15 cellular contexts compared by ENCODE assay signal in genomic region chr10:33117816-33118215, GRCh38.
DNase-seq lines count a peak whose midpoint lies in the region; ATAC-seq and TF ChIP-seq lines count a peak whose summit lies in the region.
"Had no signal": no experiment of that assay in that cellular context is flagged by ENCODE, and none has a peak within 500 bp of the region (broad histone marks: within the 10 kb centered on the region; RNA-seq: fewer than 3 reads in every experiment).

No MANE protein-coding gene starts in this region.

- H3K4me3 ChIP-seq in esophagus muscularis mucosa, result no peak overlapping the region
- H3K4me3 ChIP-seq: body of pancreas, K562 had no signal

- intact Hi-C loops in activated T-helper 1 cell treated with anti-CD3 and anti-CD28 coated beads, Interleukin-12 subunit alpha, Interleukin-12 subunit beta, Interleukin-2, Interleukin-4 antibody, amounts not matched to agents 30 ng/mL and 10 ng/mL and 1 ng/mL, durations not matched to agents 14 hours and 24 hours and 36 hours (cut with micrococcal nuclease), result no loop called here
- intact Hi-C loops in natural killer cell (cut with micrococcal nuclease) (loop anchor here (2.0 to 10.0 kb wide), 2 partner anchors 21 to 163 kb away; partner anchors contain the start of gene ITGB1), esophagus muscularis mucosa (cut with DNase I) (no loop called here)

- peaks cover 11 to 37% (median 31%) of the 10 kb centered on the region in 4 donors for H3K4me1 ChIP-seq in esophagus muscularis mucosa

- no peak overlapping the region for H3K27ac Mint-ChIP-seq in activated T-helper 1 cell treated with anti-CD3 and anti-CD28 coated beads, Interleukin-12 subunit alpha, Interleukin-12 subunit beta, Interleukin-2, Interleukin-4 antibody, amounts not matched to agents 30 ng/mL and 10 ng/mL and 1 ng/mL, durations not matched to agents 14 hours and 24 hours and 36 hours
- H3K27ac Mint-ChIP-seq in IgD-negative memory B cell (peak overlapping the region; percentile 84 to 92 (median 90)), natural killer cell (peak overlapping the region; percentile 91 to 93)

- 98% methylated on average over 6 of the region's 6 CpGs for WGBS in esophagus muscularis mucosa

- H3K36me3 Mint-ChIP-seq in activated T-helper 1 cell treated with anti-CD3 and anti-CD28 coated beads, Interleukin-12 subunit alpha, Interleukin-12 subunit beta, Interleukin-2, Interleukin-4 antibody, amounts not matched to agents 30 ng/mL and 10 ng/mL and 1 ng/mL, durations not matched to agents 14 hours and 24 hours and 36 hours (ENCODE audit: low read depth), result no peaks in the 10 kb centered on the region
- H3K36me3 Mint-ChIP-seq in IgD-negative memory B cell (no peaks in the 10 kb centered on the region), natural killer cell (no peaks in the 10 kb centered on the region)

- DNase-seq in activated T-helper 1 cell treated with Interleukin-2 at 50 U/mL for 16 hours (ENCODE audit: low read depth), result peak; percentile 44
- no peak for DNase-seq in activated T-helper 1 cell treated with anti-CD3 and anti-CD28 coated beads, Interleukin-12 subunit alpha, Interleukin-12 subunit beta, Interleukin-2, Interleukin-4 antibody, amounts not matched to agents 30 ng/mL and 10 ng/mL and 1 ng/mL, durations not matched to agents 14 hours and 24 hours and 36 hours (ENCODE audit: low spot score)
- peak; percentile 85 for DNase-seq in activated effector memory CD4-positive, alpha-beta T cell treated with anti-CD3 and anti-CD28 coated beads, Interleukin-2, amount 50 U/mL, for 16 hours
- DNase-seq in natural killer cell, result peak; percentile 37
- no peak for DNase-seq in esophagus muscularis mucosa (ENCODE audit: extremely low spot score)
- no peak for DNase-seq in NCI-H524 treated with DMSO at 0.1 percent for 48 hours (lab: John Stamatoyannopoulos, UW)
- DNase-seq: body of pancreas, H9, mammary epithelial cell, NCI-H1092, occipital lobe, substantia nigra had no signal

- H3K27me3 ChIP-seq in esophagus muscularis mucosa, result no peaks in the 10 kb centered on the region
- H3K27me3 ChIP-seq: body of pancreas had no signal

- H3K9me3 ChIP-seq in esophagus muscularis mucosa, result no peaks in the 10 kb centered on the region
- H3K9me3 ChIP-seq: body of pancreas had no signal

- TF ChIP-seq CTCF in natural killer cell (IDR thresholded peaks at IDR 0.05), result no peak
- TF ChIP-seq CTCF in esophagus muscularis mucosa (IDR thresholded peaks at IDR 0.05), result no peak

- no peak overlapping the region for H3K27ac ChIP-seq in esophagus muscularis mucosa (replicated peaks in 1 of 4)
- H3K27ac ChIP-seq: body of pancreas had no signal

- ATAC-seq in natural killer cell (peak; percentile 75 to 88 (median 85)), GM18861 (IDR thresholded peaks at IDR 0.05; ENCODE audit: unreplicated experiment) (no peak)
- ATAC-seq: body of pancreas, K562 had no signal

- no peaks in the 10 kb centered on the region for H3K36me3 ChIP-seq in esophagus muscularis mucosa

- H3K9me3 Mint-ChIP-seq in activated T-helper 1 cell treated with anti-CD3 and anti-CD28 coated beads, Interleukin-12 subunit alpha, Interleukin-12 subunit beta, Interleukin-2, Interleukin-4 antibody, amounts not matched to agents 30 ng/mL and 10 ng/mL and 1 ng/mL, durations not matched to agents 14 hours and 24 hours and 36 hours, result no peaks in the 10 kb centered on the region
- H3K9me3 Mint-ChIP-seq in IgD-negative memory B cell (peaks cover 0 to 3% (median 0%) of the 10 kb centered on the region in 3 donors), natural killer cell (no peaks in the 10 kb centered on the region)
- H3K9me3 Mint-ChIP-seq: H9 had no signal

- TF ChIP-seq POLR2A in esophagus muscularis mucosa (IDR thresholded peaks at IDR 0.05; ENCODE audit: low read depth), result no peak

- no peak overlapping the region for H3K4me3 Mint-ChIP-seq in activated T-helper 1 cell treated with anti-CD3 and anti-CD28 coated beads, Interleukin-12 subunit alpha, Interleukin-12 subunit beta, Interleukin-2, Interleukin-4 antibody, amounts not matched to agents 30 ng/mL and 10 ng/mL and 1 ng/mL, durations not matched to agents 14 hours and 24 hours and 36 hours
- H3K4me3 Mint-ChIP-seq in IgD-negative memory B cell (peak overlapping the region; percentile 34 to 65 (median 50)), natural killer cell (peak overlapping the region; percentile 78)
- H3K4me3 Mint-ChIP-seq: H9 had no signal

- no peaks in the 10 kb centered on the region for H3K27me3 Mint-ChIP-seq in activated T-helper 1 cell treated with anti-CD3 and anti-CD28 coated beads, Interleukin-12 subunit alpha, Interleukin-12 subunit beta, Interleukin-2, Interleukin-4 antibody, amounts not matched to agents 30 ng/mL and 10 ng/mL and 1 ng/mL, durations not matched to agents 14 hours and 24 hours and 36 hours (ENCODE audit: insufficient read depth)
- H3K27me3 Mint-ChIP-seq in IgD-negative memory B cell (no peaks in the 10 kb centered on the region), natural killer cell (ENCODE audit: low read depth in 2 of 2) (no peaks in the 10 kb centered on the region)

- TF ChIP-seq EP300 in esophagus muscularis mucosa (IDR thresholded peaks at IDR 0.05), result no peak

- peaks cover 54% of the 10 kb centered on the region for H3K4me1 Mint-ChIP-seq in activated T-helper 1 cell treated with anti-CD3 and anti-CD28 coated beads, Interleukin-12 subunit alpha, Interleukin-12 subunit beta, Interleukin-2, Interleukin-4 antibody, amounts not matched to agents 30 ng/mL and 10 ng/mL and 1 ng/mL, durations not matched to agents 14 hours and 24 hours and 36 hours (ENCODE audit: low read depth)
- H3K4me1 Mint-ChIP-seq in IgD-negative memory B cell, result peaks cover 52 to 82% (median 76%) of the 10 kb centered on the region in 3 donors
- H3K4me1 Mint-ChIP-seq in natural killer cell, result peaks cover 83 to 84% of the 10 kb centered on the region in 2 donors

Comparison
In these comparisons a context has a peak if more than half of its experiments do, and no peak if none do; other contexts are left out.
1. DNase-seq: peak in activated T-helper 1 cell treated with Interleukin-2 at 50 U/mL for 16 hours (single experiment), activated effector memory CD4-positive, alpha-beta T cell treated with anti-CD3 and anti-CD28 coated beads, Interleukin-2, amount 50 U/mL, for 16 hours (single experiment) and natural killer cell (single experiment); none in activated T-helper 1 cell treated with anti-CD3 and anti-CD28 coated beads, Interleukin-12 subunit alpha, Interleukin-12 subunit beta, Interleukin-2, Interleukin-4 antibody, amounts not matched to agents 30 ng/mL and 10 ng/mL and 1 ng/mL, durations not matched to agents 14 hours and 24 hours and 36 hours (single experiment), esophagus muscularis mucosa (single experiment) and NCI-H524 treated with DMSO at 0.1 percent for 48 hours (single experiment).